ENCODE assay signal across 8 cellular contexts in genomic region chr19:2043269-2043641, GRCh38. TPM values are rescaled to one million over a fixed set of nuclear protein-coding genes. Genes with fewer than 3 reads are reported as not detected.
DNase-seq lines count a peak whose midpoint lies in the region; ATAC-seq, FAIRE-seq and TF ChIP-seq lines count a peak whose summit lies in the region.

No MANE protein-coding gene starts in this region.

- H4K5ac ChIP-seq in mesendoderm (ENCODE audit: low read length), result no peak overlapping the region

- intact Hi-C loops in GM12878 (cut with micrococcal nuclease; ENCODE audit: unreplicated experiment), result no loop called here
- intact Hi-C loops in tibial artery (cut with DNase I; ENCODE audit: low total_unique reads), result no loop called here

- H3K27ac ChIP-seq in GM12878 (ENCODE audit: control insufficient read depth, insufficient read depth), result peak overlapping the region; percentile 89
- no peak overlapping the region for H3K27ac ChIP-seq in mesendoderm (ENCODE audit: low read depth, low read length)
- peak overlapping the region; percentile 81 to 86 for H3K27ac ChIP-seq in tibial artery

- H3K27me3 ChIP-seq in GM12878 (replicated peaks in 1 of 2; ENCODE audit: control insufficient read depth in 2 of 2, insufficient read depth in 2 of 2, low read length in 1 of 2) (no peaks in the 10 kb centered on the region), mesendoderm (ENCODE audit: insufficient read depth, low read length, poor library complexity) (no peaks in the 10 kb centered on the region), tibial artery (no peaks in the 10 kb centered on the region)

- no peak for TF ChIP-seq EP300 in GM12878 (IDR thresholded peaks at IDR 0.05; ENCODE audit: borderline replicate concordance in 1 of 2, control insufficient read depth in 1 of 2, low read depth in 2 of 2, low read length in 2 of 2)

- H3K79me2 ChIP-seq in GM12878 (ENCODE audit: control insufficient read depth, insufficient read depth, low read length) (peaks cover 52% of the 10 kb centered on the region), mesendoderm (ENCODE audit: control insufficient read depth, insufficient read depth, low read length) (peaks cover 2% of the 10 kb centered on the region)

- H3K23ac ChIP-seq in mesendoderm (ENCODE audit: low read length), result peak overlapping the region; percentile 56

- H3K4ac ChIP-seq in mesendoderm (ENCODE audit: low read depth, low read length), result no peak overlapping the region

- H3K56ac ChIP-seq in mesendoderm (ENCODE audit: low read length), result no peak overlapping the region

- SMC1A ChIA-PET in GM12878 (lab: Charles Lee; ENCODE audit: uncharacterized antibody, unreplicated experiment), result interaction anchor here (1.1 to 1.9 kb wide), 5 partner anchors 9 to 109 kb away, joined by 3 to 9 read pairs (median 4); partner anchors contain the start of gene AP3D1

- H3K18ac ChIP-seq in mesendoderm (ENCODE audit: low read length), result no peak overlapping the region

- in situ Hi-C loops in GM12878 (cut with MboI), result no loop called here

- FAIRE-seq in GM12878 (lab: Jason Lieb, UNC) (no peak), GM19239 (lab: Jason Lieb, UNC) (no peak)

- peaks cover 26 to 33% of the 10 kb centered on the region in 2 experiments for H3K36me3 ChIP-seq in GM12878 (ENCODE audit: control insufficient read depth in 2 of 2, insufficient read depth in 2 of 2, low read length in 1 of 2)
- H3K36me3 ChIP-seq in mesendoderm (ENCODE audit: control insufficient read depth, insufficient read depth, low read length), result peaks cover 11% of the 10 kb centered on the region
- H3K36me3 ChIP-seq in tibial artery, result peaks cover 56 to 85% (median 67%) of the 10 kb centered on the region in 3 donors

- peak overlapping the region; percentile 96; the same call in 1 of the 2 replicates for H3K4me2 ChIP-seq in GM12878 (ENCODE audit: control insufficient read depth, insufficient read depth)
- H3K4me2 ChIP-seq in mesendoderm (ENCODE audit: low read length), result no peak overlapping the region

- no peak overlapping the region for H2AK5ac ChIP-seq in mesendoderm (ENCODE audit: low read length)

- H2BK5ac ChIP-seq in mesendoderm (ENCODE audit: low read length), result no peak overlapping the region

- WGBS in GM12878 (ENCODE audit: insufficient coverage, insufficient replicate concordance, low lambda C conversion rate, missing lambda C conversion rate), result 49% methylated on average over 8 of the region's 8 CpGs
- WGBS in mesendoderm (ENCODE audit: extremely low coverage, insufficient coverage, low lambda C conversion rate), result no CpG with 5 or more reads among the region's 8 CpGs

- H2BK15ac ChIP-seq in mesendoderm (replicated peaks; ENCODE audit: low read depth), result no peak overlapping the region

- H3K4me3 ChIP-seq in GM12878 (peak overlapping the region; percentile 67), mesendoderm (ENCODE audit: low read length) (no peak overlapping the region), tibial artery (no peak overlapping the region), foreskin fibroblast (ENCODE audit: low read depth in 1 of 2, low read length in 2 of 2) (no peak overlapping the region)

- H3K4me1 ChIP-seq in GM12878 (ENCODE audit: control insufficient read depth, insufficient read depth, low read length), result peaks cover 44% of the 10 kb centered on the region
- H3K4me1 ChIP-seq in mesendoderm (ENCODE audit: control insufficient read depth, low read depth, low read length), result peaks cover 2% of the 10 kb centered on the region
- H3K4me1 ChIP-seq in tibial artery, result peaks cover 9 to 75% (median 69%) of the 10 kb centered on the region in 4 donors

- TF ChIP-seq CTCF in GM12878 (IDR thresholded peaks at IDR 0.05 in 2 of 3, conservative IDR thresholded peaks at IDR 0.05 in 1 of 3; ENCODE audit: control insufficient read depth in 2 of 3, extremely low read depth in 1 of 3, insufficient read depth in 1 of 3, low read depth in 3 of 3, low read length in 3 of 3), result no peak
- TF ChIP-seq CTCF in tibial artery (IDR thresholded peaks at IDR 0.05), result no peak
- no peak for TF ChIP-seq CTCF in GM20000 (IDR thresholded peaks at IDR 0.05; ENCODE audit: extremely low read depth, missing control alignments)
- TF ChIP-seq CTCF in foreskin fibroblast (IDR thresholded peaks at IDR 0.05; ENCODE audit: low read depth, low read length), result no peak

- POLR2A ChIA-PET in GM12878 (lab: Charles Lee), result interaction anchor here (0.6 to 4.3 kb wide), 8 partner anchors 9 to 351 kb away, joined by 3 to 37 read pairs (median 6); partner anchors contain the start of gene MKNK2

- TF ChIP-seq POLR2A in GM12878 (IDR thresholded peaks at IDR 0.05; ENCODE audit: low read depth, low read length), result 0 out of 2 replicates have a peak, but pooled peaks have one; percentile 60

- no peak overlapping the region; the same call in 1 of the 2 replicates for H3K9ac ChIP-seq in GM12878 (ENCODE audit: control insufficient read depth, insufficient read depth, low read length)
- H3K9ac ChIP-seq in mesendoderm (ENCODE audit: low read length), result no peak overlapping the region

- no TSS peak for BruUV-seq in GM12878 (replicated peaks; lab: Mats Ljungman, UMichigan)

- no peak for TF ChIP-seq RAD21 in GM12878 (IDR thresholded peaks at IDR 0.05; ENCODE audit: insufficient read depth, low read depth, low read length)

- peaks cover 9% of the 10 kb centered on the region for H3K79me1 ChIP-seq in mesendoderm (ENCODE audit: low read length)

- no peak for ATAC-seq in GM12878

- H2BK120ac ChIP-seq in mesendoderm (ENCODE audit: low read depth, low read length), result no peak overlapping the region

- RAD21 ChIA-PET in GM12878 (lab: Charles Lee; ENCODE audit: unreplicated experiment), result interaction anchor here (0.6 to 2.4 kb wide), 5 partner anchors 9 to 108 kb away, joined by 3 to 17 read pairs (median 5); partner anchors contain the start of gene AP3D1

- H4K20me1 ChIP-seq in GM12878 (ENCODE audit: control insufficient read depth, insufficient read depth), result peaks cover 7% of the 10 kb centered on the region; the same call in 1 of the 2 replicates

- H4K8ac ChIP-seq in mesendoderm (ENCODE audit: low read depth, low read length), result no peak overlapping the region

- peak; percentile 62 for DNase-seq in activated CD8-positive, alpha-beta memory T cell treated with anti-CD3 and anti-CD28 coated beads for 24 hours
- DNase-seq in activated CD8-positive, alpha-beta memory T cell treated with anti-CD3 and anti-CD28 coated beads, Interleukin-2, amount 50 U/mL, for 4 hours, result no peak
- DNase-seq in GM12878 (ENCODE audit: low read depth, low spot score) (no peak), mesendoderm (no peak), tibial artery (no peak), GM19239 (ENCODE audit: insufficient read length, low spot score) (no peak), GM20000 (ENCODE audit: low spot score) (no peak), foreskin fibroblast (no peak)

- no peak overlapping the region for H2AFZ ChIP-seq in GM12878 (ENCODE audit: control insufficient read depth, low read depth, low read length)

- CTCF ChIA-PET in GM12878 (lab: Yijun Ruan, JAX), result interaction anchor here (0.9 to 1.4 kb wide), 4 partner anchors 9 to 50 kb away, joined by 3 to 5 read pairs (median 3); partner anchors contain the start of gene MKNK2

- no peaks in the 10 kb centered on the region for H3K9me3 ChIP-seq in GM12878 (replicated peaks; ENCODE audit: control insufficient read depth, insufficient read depth, low read length)
- no peaks in the 10 kb centered on the region for H3K9me3 ChIP-seq in tibial artery

RNA-seq across cellular contexts. Expression of gene MKNK2, which starts 7.8 kb away (rescaled TPM):
- 200 and 243 TPM in 2 replicates for total RNA-seq in GM12878 (2013; cell fraction: nucleolus; rRNA removed)
- 159 and 168 TPM in 2 replicates for total RNA-seq in GM12878 (2014; rRNA removed)
- 70.3 and 77.9 TPM in 2 replicates for total RNA-seq in GM12878 (2014; rRNA removed; fragmentation: Illumina TruSeq; extraction: Trizol)
- 365 and 378 TPM in 2 replicates for total RNA-seq in GM12878 (2021)
- 99.4 TPM for polyA plus RNA-seq in GM12878 (2011; ENCODE audit: low read depth)
- 113 and 223 TPM in 2 replicates for polyA plus RNA-seq in GM12878 (2011; rRNA removed)
- polyA plus RNA-seq in GM12878 (2011; cell fraction: cytosol; rRNA removed), result 264 and 354 TPM in 2 replicates
- polyA plus RNA-seq in GM12878 (2011; cell fraction: nucleus; rRNA removed), result 566 and 615 TPM in 2 replicates
- 257 and 345 TPM in 2 replicates for polyA plus RNA-seq in GM12878 (2012)
- 29.6 and 61.9 TPM in 2 replicates for polyA plus RNA-seq in GM12878 (2014; fragmentation: Illumina TruSeq; extraction: Trizol)
- 10 to 100 TPM in 1 of 2 experiments, 1 to 10 TPM in 1; 9.6 to 17.6 TPM for polyA plus RNA-seq in GM12878 (2014; fragmentation: Nextera tagmentation; extraction: Ambion mirVana)
- 195 and 218 TPM in 2 replicates for polyA plus RNA-seq in GM12878 (2014; rRNA removed)
- 10 to 100 TPM; 38.3 to 53.3 TPM for polyA plus RNA-seq in GM12878 (2016; fragmentation: Nextera tagmentation; extraction: Ambion mirVana)
- polyA minus RNA-seq in GM12878 (2011; rRNA and poly(A)+ RNA removed), result 188 and 408 TPM in 2 replicates
- polyA minus RNA-seq in GM12878 (2011; cell fraction: cytosol; rRNA and poly(A)+ RNA removed), result 223 and 291 TPM in 2 replicates
- polyA minus RNA-seq in GM12878 (2011; cell fraction: nucleus; rRNA and poly(A)+ RNA removed), result 114 and 130 TPM in 2 replicates
- 98.2 TPM for polyA plus RNA-seq in mesendoderm (2013, experiment 1 of 2)
- 97.3 TPM for polyA plus RNA-seq in mesendoderm (2013, experiment 2 of 2)

RNA-seq across cellular contexts. Expression of gene BTBD2, which starts 27.7 kb away (rescaled TPM):
- total RNA-seq in GM12878 (2013; cell fraction: nucleolus; rRNA removed), result 28.6 and 36.5 TPM in 2 replicates
- 18.3 and 19.9 TPM in 2 replicates for total RNA-seq in GM12878 (2014; rRNA removed)
- total RNA-seq in GM12878 (2014; rRNA removed; fragmentation: Illumina TruSeq; extraction: Trizol), result 8.2 and 10.6 TPM in 2 replicates
- total RNA-seq in GM12878 (2021), result 62.2 and 66.2 TPM in 2 replicates
- 14.1 TPM for polyA plus RNA-seq in GM12878 (2011; ENCODE audit: low read depth)
- polyA plus RNA-seq in GM12878 (2011; rRNA removed), result 8.8 and 18.6 TPM in 2 replicates
- polyA plus RNA-seq in GM12878 (2011; cell fraction: cytosol; rRNA removed), result 17.6 and 23.3 TPM in 2 replicates
- polyA plus RNA-seq in GM12878 (2011; cell fraction: nucleus; rRNA removed), result 31.2 and 32.5 TPM in 2 replicates
- polyA plus RNA-seq in GM12878 (2012), result 56.8 and 72.7 TPM in 2 replicates
- polyA plus RNA-seq in GM12878 (2014; fragmentation: Illumina TruSeq; extraction: Trizol), result 3.2 and 10.1 TPM in 2 replicates
- polyA plus RNA-seq in GM12878 (2014; fragmentation: Nextera tagmentation; extraction: Ambion mirVana), result under 1 TPM; 0.13 to 0.37 TPM
- polyA plus RNA-seq in GM12878 (2014; rRNA removed), result 45.4 and 50.9 TPM in 2 replicates
- 1 to 10 TPM; 4.5 to 5.5 TPM for polyA plus RNA-seq in GM12878 (2016; fragmentation: Nextera tagmentation; extraction: Ambion mirVana)
- polyA minus RNA-seq in GM12878 (2011; rRNA and poly(A)+ RNA removed), result 7.7 and 16.5 TPM in 2 replicates
- 16.2 TPM in 2 replicates for polyA minus RNA-seq in GM12878 (2011; cell fraction: cytosol; rRNA and poly(A)+ RNA removed)
- 5.9 and 13.0 TPM in 2 replicates for polyA minus RNA-seq in GM12878 (2011; cell fraction: nucleus; rRNA and poly(A)+ RNA removed)
- 46.2 TPM for polyA plus RNA-seq in mesendoderm (2013, experiment 1 of 2)
- polyA plus RNA-seq in mesendoderm (2013, experiment 2 of 2), result 41.1 TPM

RNA-seq across cellular contexts. Expression of gene MOB3A, which starts 52.9 kb away (rescaled TPM):
- total RNA-seq in GM12878 (2013; cell fraction: nucleolus; rRNA removed), result 153 and 159 TPM in 2 replicates
- 56.6 and 69.6 TPM in 2 replicates for total RNA-seq in GM12878 (2014; rRNA removed)
- total RNA-seq in GM12878 (2014; rRNA removed; fragmentation: Illumina TruSeq; extraction: Trizol), result 32.7 and 40.5 TPM in 2 replicates
- total RNA-seq in GM12878 (2021), result 176 and 181 TPM in 2 replicates
- polyA plus RNA-seq in GM12878 (2011; ENCODE audit: low read depth), result 73.8 TPM
- 71.7 and 229 TPM in 2 replicates for polyA plus RNA-seq in GM12878 (2011; rRNA removed)
- polyA plus RNA-seq in GM12878 (2011; cell fraction: cytosol; rRNA removed), result 315 and 350 TPM in 2 replicates
- polyA plus RNA-seq in GM12878 (2011; cell fraction: nucleus; rRNA removed), result 137 and 163 TPM in 2 replicates
- polyA plus RNA-seq in GM12878 (2012), result 168 TPM in 2 replicates
- 54.2 and 82.9 TPM in 2 replicates for polyA plus RNA-seq in GM12878 (2014; fragmentation: Illumina TruSeq; extraction: Trizol)
- polyA plus RNA-seq in GM12878 (2014; fragmentation: Nextera tagmentation; extraction: Ambion mirVana), result 10 to 100 TPM in 1 of 2 experiments, 1 to 10 TPM in 1; 7.5 to 10.9 TPM
- 123 and 147 TPM in 2 replicates for polyA plus RNA-seq in GM12878 (2014; rRNA removed)
- 10 to 100 TPM; 79.3 to 79.5 TPM for polyA plus RNA-seq in GM12878 (2016; fragmentation: Nextera tagmentation; extraction: Ambion mirVana)
- polyA minus RNA-seq in GM12878 (2011; rRNA and poly(A)+ RNA removed), result 236 and 392 TPM in 2 replicates
- polyA minus RNA-seq in GM12878 (2011; cell fraction: cytosol; rRNA and poly(A)+ RNA removed), result 239 TPM in 2 replicates
- polyA minus RNA-seq in GM12878 (2011; cell fraction: nucleus; rRNA and poly(A)+ RNA removed), result 54.2 and 86.9 TPM in 2 replicates
- polyA plus RNA-seq in mesendoderm (2013, experiment 1 of 2), result 5.7 TPM
- 6.3 TPM for polyA plus RNA-seq in mesendoderm (2013, experiment 2 of 2)

RNA-seq across cellular contexts. Expression of gene IZUMO4, which starts 53.5 kb away (rescaled TPM):
- 35.1 and 37.8 TPM in 2 replicates for total RNA-seq in GM12878 (2013; cell fraction: nucleolus; rRNA removed)
- total RNA-seq in GM12878 (2014; rRNA removed) (20.7 and 22.3 TPM in 2 replicates), GM12878 (2014; rRNA removed; fragmentation: Illumina TruSeq; extraction: Trizol) (7.2 and 7.6 TPM in 2 replicates), GM12878 (2021) (12.0 and 14.6 TPM in 2 replicates)
- 16.5 TPM for polyA plus RNA-seq in GM12878 (2011; ENCODE audit: low read depth)
- polyA plus RNA-seq in GM12878 (2011; rRNA removed) (14.2 and 22.9 TPM in 2 replicates), GM12878 (2014; fragmentation: Illumina TruSeq; extraction: Trizol) (3.8 and 7.3 TPM in 2 replicates), GM12878 (2014; fragmentation: Nextera tagmentation; extraction: Ambion mirVana) (1 to 10 TPM in 1 of 2 experiments, under 1 TPM in 1; 0.53 to 1.9 TPM), GM12878 (2014; rRNA removed) (27.1 and 30.3 TPM in 2 replicates), GM12878 (2016; fragmentation: Nextera tagmentation; extraction: Ambion mirVana) (1 to 10 TPM; 5.5 to 6.9 TPM)
- 23.3 and 39.9 TPM in 2 replicates for polyA plus RNA-seq in GM12878 (2011; cell fraction: cytosol; rRNA removed)
- 285 and 407 TPM in 2 replicates for polyA plus RNA-seq in GM12878 (2011; cell fraction: nucleus; rRNA removed)
- 52.8 and 57.2 TPM in 2 replicates for polyA plus RNA-seq in GM12878 (2012)
- polyA minus RNA-seq in GM12878 (2011; rRNA and poly(A)+ RNA removed), result 7.2 and 11.1 TPM in 2 replicates
- 4.0 and 5.9 TPM in 2 replicates for polyA minus RNA-seq in GM12878 (2011; cell fraction: cytosol; rRNA and poly(A)+ RNA removed)
- 23.2 and 25.0 TPM in 2 replicates for polyA minus RNA-seq in GM12878 (2011; cell fraction: nucleus; rRNA and poly(A)+ RNA removed)
- 0.48 TPM for polyA plus RNA-seq in mesendoderm (2013, experiment 1 of 2)
- polyA plus RNA-seq in mesendoderm (2013, experiment 2 of 2), result 0.36 TPM
